ENCODE assay signal across 13 cellular contexts in the genomic region with DNA sequence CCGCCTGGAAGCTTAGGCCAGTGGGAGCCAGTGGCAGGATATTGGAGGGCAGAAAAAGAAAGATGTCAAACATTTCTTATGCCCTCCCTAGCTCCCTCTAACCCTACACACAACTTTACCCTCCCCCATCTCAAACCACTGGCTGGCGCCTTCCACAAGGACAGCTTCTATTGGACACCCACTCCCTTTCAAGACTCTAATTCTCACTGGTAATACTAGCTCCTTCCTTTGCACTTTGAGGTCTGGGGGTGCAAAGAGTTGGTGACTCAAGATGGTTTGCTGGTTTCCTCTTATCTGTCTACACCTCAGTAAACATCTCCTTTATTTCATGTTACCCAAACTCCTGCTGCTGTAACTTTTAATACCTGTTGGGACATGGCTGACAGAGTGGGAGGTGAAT. TPM values are rescaled to one million over a fixed set of nuclear protein-coding genes. Genes with fewer than 3 reads are reported as not detected.
DNase-seq lines count a peak whose midpoint lies in the region; ATAC-seq and TF ChIP-seq lines count a peak whose summit lies in the region.
"Had no signal": no experiment of that assay in that cellular context is flagged by ENCODE, and none has a peak within 500 bp of the region (broad histone marks: within the 10 kb centered on the region; RNA-seq: fewer than 3 reads in every experiment).

No MANE protein-coding gene starts in this region.

- peaks cover 18% of the 10 kb centered on the region for H3K4me1 Mint-ChIP-seq in WTC11
- H3K4me1 Mint-ChIP-seq in activated naive CD8-positive, alpha-beta T cell treated with anti-CD3 and anti-CD28 coated beads, Interleukin-2, amount 50 U/mL, for 24 hours = peaks cover 49% of the 10 kb centered on the region
- H3K4me1 Mint-ChIP-seq in stimulated activated effector memory CD8-positive, alpha-beta T cell treated with anti-CD3 and anti-CD28 coated beads, Interleukin-12 subunit alpha, Interleukin-12 subunit beta, amount 100 ng/mL, for 72 hours = peaks cover 40% of the 10 kb centered on the region

- H3K27ac ChIP-seq in substantia nigra (ENCODE audit: low read depth, low read length, poor library complexity, severe bottlenecking) = no peak overlapping the region
- H3K27ac ChIP-seq: psoas muscle, RWPE1 had no signal

- H3K9me3 Mint-ChIP-seq in WTC11 = no peaks in the 10 kb centered on the region
- no peaks in the 10 kb centered on the region for H3K9me3 Mint-ChIP-seq in activated naive CD8-positive, alpha-beta T cell treated with anti-CD3 and anti-CD28 coated beads, Interleukin-2, amount 50 U/mL, for 24 hours
- H3K9me3 Mint-ChIP-seq in stimulated activated effector memory CD8-positive, alpha-beta T cell treated with anti-CD3 and anti-CD28 coated beads, Interleukin-12 subunit alpha, Interleukin-12 subunit beta, amount 100 ng/mL, for 72 hours = no peaks in the 10 kb centered on the region

- no peaks in the 10 kb centered on the region for H3K27me3 Mint-ChIP-seq in WTC11 (ENCODE audit: low read depth)
- H3K27me3 Mint-ChIP-seq in activated naive CD8-positive, alpha-beta T cell treated with anti-CD3 and anti-CD28 coated beads, Interleukin-2, amount 50 U/mL, for 24 hours = peaks cover 3% of the 10 kb centered on the region

- CTCF ChIA-PET in WTC11 (lab: Charles Lee) = interaction anchor here (0.8 kb wide), 1 partner anchor 23 kb away, joined by 3 read pairs; no protein-coding TSS in a partner anchor

- POLR2A ChIA-PET in WTC11 (lab: Charles Lee) = no interaction called here

- ATAC-seq in WTC11 = peak; percentile 21; the same call in 1 of the 2 replicates
- ATAC-seq in activated naive CD8-positive, alpha-beta T cell treated with anti-CD3 and anti-CD28 coated beads, Interleukin-2, amount 50 U/mL, for 24 hours = peak; percentile 82
- peak; percentile 88 for ATAC-seq in stimulated activated effector memory CD8-positive, alpha-beta T cell treated with anti-CD3 and anti-CD28 coated beads, Interleukin-12 subunit alpha, Interleukin-12 subunit beta, amount 100 ng/mL, for 72 hours
- no peak for ATAC-seq in HG02588 (IDR thresholded peaks at IDR 0.05; ENCODE audit: unreplicated experiment)
- no peak for ATAC-seq in GM18858 (IDR thresholded peaks at IDR 0.05; ENCODE audit: unreplicated experiment)
- ATAC-seq: psoas muscle had no signal

- no peak overlapping the region for H3K27ac Mint-ChIP-seq in WTC11
- peak overlapping the region; percentile 44 for H3K27ac Mint-ChIP-seq in activated naive CD8-positive, alpha-beta T cell treated with anti-CD3 and anti-CD28 coated beads, Interleukin-2, amount 50 U/mL, for 24 hours
- no peak overlapping the region for H3K27ac Mint-ChIP-seq in stimulated activated effector memory CD8-positive, alpha-beta T cell treated with anti-CD3 and anti-CD28 coated beads, Interleukin-12 subunit alpha, Interleukin-12 subunit beta, amount 100 ng/mL, for 72 hours

- H3K4me3 Mint-ChIP-seq in WTC11 = no peak overlapping the region
- H3K4me3 Mint-ChIP-seq in activated naive CD8-positive, alpha-beta T cell treated with anti-CD3 and anti-CD28 coated beads, Interleukin-2, amount 50 U/mL, for 24 hours = no peak overlapping the region
- peak overlapping the region; percentile 20 for H3K4me3 Mint-ChIP-seq in stimulated activated effector memory CD8-positive, alpha-beta T cell treated with anti-CD3 and anti-CD28 coated beads, Interleukin-12 subunit alpha, Interleukin-12 subunit beta, amount 100 ng/mL, for 72 hours

- DNase-seq in activated T-cell treated with anti-CD3 and anti-CD28 coated beads, Interleukin-2, amount 50 U/mL, for 1 hour = peak; percentile 24
- DNase-seq in activated T-cell treated with anti-CD3 and anti-CD28 coated beads, Interleukin-2, amount 50 U/mL, for 48 hours = no peak
- DNase-seq in WTC11 (ENCODE audit: low spot score) (no peak), substantia nigra (lab: John Stamatoyannopoulos, UW) (no peak)
- peak; percentile 36 for DNase-seq in activated naive CD8-positive, alpha-beta T cell treated with anti-CD3 and anti-CD28 coated beads, Interleukin-2, amount 50 U/mL, for 24 hours
- no peak for DNase-seq in stimulated activated effector memory CD8-positive, alpha-beta T cell treated with anti-CD3 and anti-CD28 coated beads, Interleukin-12 subunit alpha, Interleukin-12 subunit beta, amount 100 ng/mL, for 72 hours (ENCODE audit: low spot score in 2 of 2)
- DNase-seq: ACHN, amygdala, psoas muscle, T-helper 9 cell had no signal

- H3K36me3 Mint-ChIP-seq in WTC11 = no peaks in the 10 kb centered on the region
- H3K36me3 Mint-ChIP-seq in activated naive CD8-positive, alpha-beta T cell treated with anti-CD3 and anti-CD28 coated beads, Interleukin-2, amount 50 U/mL, for 24 hours (ENCODE audit: low read depth) = no peaks in the 10 kb centered on the region
- no peaks in the 10 kb centered on the region for H3K36me3 Mint-ChIP-seq in stimulated activated effector memory CD8-positive, alpha-beta T cell treated with anti-CD3 and anti-CD28 coated beads, Interleukin-12 subunit alpha, Interleukin-12 subunit beta, amount 100 ng/mL, for 72 hours

- TF ChIP-seq CTCF in WTC11 (IDR thresholded peaks at IDR 0.05) = no peak

TF ChIP-seq in WTC11, 78 proteins besides CTCF, POLR2A, EP300 and RAD21:
- TF ChIP-seq TEAD1 (CRISPR knock-in tag; IDR thresholded peaks at IDR 0.05) (no peak), FOXP4 (CRISPR knock-in tag; IDR thresholded peaks at IDR 0.05) (no peak), NR3C1 (CRISPR knock-in tag; conservative IDR thresholded peaks at IDR 0.05; ENCODE audit: low read depth) (no peak), NR1H2 (CRISPR knock-in tag; IDR thresholded peaks at IDR 0.05) (no peak), ZBTB21 (CRISPR knock-in tag; IDR thresholded peaks at IDR 0.05; ENCODE audit: borderline replicate concordance) (no peak), ZNF281 (CRISPR knock-in tag; IDR thresholded peaks at IDR 0.05) (no peak), SMAD3 (CRISPR knock-in tag; IDR thresholded peaks at IDR 0.05; ENCODE audit: borderline replicate concordance) (no peak), ZNF263 (CRISPR knock-in tag; IDR thresholded peaks at IDR 0.05; ENCODE audit: low read depth) (no peak), NFYB (CRISPR knock-in tag; conservative IDR thresholded peaks at IDR 0.05; ENCODE audit: low read depth) (no peak), NFATC4 (CRISPR knock-in tag; IDR thresholded peaks at IDR 0.05) (no peak)
- TF ChIP-seq, protein P1, sequence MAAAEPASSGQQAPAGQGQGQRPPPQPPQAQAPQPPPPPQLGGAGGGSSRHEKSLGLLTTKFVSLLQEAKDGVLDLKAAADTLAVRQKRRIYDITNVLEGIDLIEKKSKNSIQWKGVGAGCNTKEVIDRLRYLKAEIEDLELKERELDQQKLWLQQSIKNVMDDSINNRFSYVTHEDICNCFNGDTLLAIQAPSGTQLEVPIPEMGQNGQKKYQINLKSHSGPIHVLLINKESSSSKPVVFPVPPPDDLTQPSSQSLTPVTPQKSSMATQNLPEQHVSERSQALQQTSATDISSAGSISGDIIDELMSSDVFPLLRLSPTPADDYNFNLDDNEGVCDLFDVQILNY (CRISPR knock-in tag; IDR thresholded peaks at IDR 0.05) = no peak
- TF ChIP-seq, protein P2, sequence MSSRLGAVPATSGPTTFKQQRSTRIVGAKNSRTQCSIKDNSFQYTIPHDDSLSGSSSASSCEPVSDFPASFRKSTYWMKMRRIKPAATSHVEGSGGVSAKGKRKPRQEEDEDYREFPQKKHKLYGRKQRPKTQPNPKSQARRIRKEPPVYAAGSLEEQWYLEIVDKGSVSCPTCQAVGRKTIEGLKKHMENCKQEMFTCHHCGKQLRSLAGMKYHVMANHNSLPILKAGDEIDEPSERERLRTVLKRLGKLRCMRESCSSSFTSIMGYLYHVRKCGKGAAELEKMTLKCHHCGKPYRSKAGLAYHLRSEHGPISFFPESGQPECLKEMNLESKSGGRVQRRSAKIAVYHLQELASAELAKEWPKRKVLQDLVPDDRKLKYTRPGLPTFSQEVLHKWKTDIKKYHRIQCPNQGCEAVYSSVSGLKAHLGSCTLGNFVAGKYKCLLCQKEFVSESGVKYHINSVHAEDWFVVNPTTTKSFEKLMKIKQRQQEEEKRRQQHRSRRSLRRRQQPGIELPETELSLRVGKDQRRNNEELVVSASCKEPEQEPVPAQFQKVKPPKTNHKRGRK (CRISPR knock-in tag; IDR thresholded peaks at IDR 0.05; ENCODE audit: borderline replicate concordance) = no peak

RNA-seq across cellular contexts. Expression of gene ITGA1, which starts 11.6 kb away (rescaled TPM):
- 4.1 to 6.5 TPM (median 4.6 TPM) in 3 replicates for total RNA-seq in WTC11 (2021)

RNA-seq across cellular contexts. Expression of gene PELO, which starts 11.6 kb away (rescaled TPM):
- total RNA-seq in WTC11 (2021) = 13.6 to 18.7 TPM (median 17.8 TPM) in 3 replicates

Comparison
In these comparisons a context has a peak if more than half of its experiments do, and no peak if none do; other contexts are left out.
1. DNase-seq: peak in activated T-cell treated with anti-CD3 and anti-CD28 coated beads, Interleukin-2, amount 50 U/mL, for 1 hour (single experiment) and activated naive CD8-positive, alpha-beta T cell treated with anti-CD3 and anti-CD28 coated beads, Interleukin-2, amount 50 U/mL, for 24 hours (single experiment); none in activated T-cell treated with anti-CD3 and anti-CD28 coated beads, Interleukin-2, amount 50 U/mL, for 48 hours (0 of 2), WTC11 (single experiment), stimulated activated effector memory CD8-positive, alpha-beta T cell treated with anti-CD3 and anti-CD28 coated beads, Interleukin-12 subunit alpha, Interleukin-12 subunit beta, amount 100 ng/mL, for 72 hours (0 of 2) and substantia nigra (0 of 49).
2. ATAC-seq: peak in WTC11 (single experiment), activated naive CD8-positive, alpha-beta T cell treated with anti-CD3 and anti-CD28 coated beads, Interleukin-2, amount 50 U/mL, for 24 hours (single experiment) and stimulated activated effector memory CD8-positive, alpha-beta T cell treated with anti-CD3 and anti-CD28 coated beads, Interleukin-12 subunit alpha, Interleukin-12 subunit beta, amount 100 ng/mL, for 72 hours (single experiment); none in HG02588 (single experiment) and GM18858 (single experiment).